ENCODE assay signal across 9 cellular contexts in the genomic region with DNA sequence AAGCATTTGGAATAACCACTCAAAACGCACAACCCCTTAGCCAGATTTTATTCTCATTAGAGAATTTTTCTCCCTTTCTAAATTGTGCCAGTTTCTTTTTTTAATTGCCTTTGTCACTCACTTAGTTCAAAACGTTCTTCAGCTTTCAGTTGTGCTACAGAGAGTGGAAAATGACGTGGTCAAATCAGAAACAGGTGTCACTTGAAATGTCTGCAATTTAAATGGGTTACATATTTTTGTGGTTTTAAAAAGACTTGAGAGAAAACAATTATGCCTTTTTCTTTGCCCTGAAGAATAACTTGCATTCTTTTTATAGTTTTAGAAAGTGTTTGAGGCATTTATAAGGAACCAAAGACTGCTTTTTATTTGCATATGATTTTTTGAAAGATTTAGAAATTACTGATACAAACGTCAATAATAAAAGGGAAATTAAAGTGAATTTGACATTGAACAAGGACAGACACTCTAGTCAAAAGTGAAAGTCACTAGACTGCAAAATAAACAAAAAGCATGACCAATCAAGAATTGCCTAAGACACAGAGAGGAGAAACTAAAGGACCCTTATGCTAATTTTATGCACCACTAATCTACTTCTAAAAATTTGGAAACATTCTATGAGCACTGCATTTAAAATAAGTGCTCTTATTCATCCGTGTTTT.
DNase-seq lines count a peak whose midpoint lies in the region; ATAC-seq and TF ChIP-seq lines count a peak whose summit lies in the region.
"Had no signal": no experiment of that assay in that cellular context is flagged by ENCODE, and none has a peak within 500 bp of the region (broad histone marks: within the 10 kb centered on the region; RNA-seq: fewer than 3 reads in every experiment).

No MANE protein-coding gene starts in this region.

- H3K27ac ChIP-seq in SJCRH30 (peak overlapping the region; percentile 69), suprapubic skin (peak overlapping the region; percentile 42)

- H3K36me3 ChIP-seq in SJCRH30 (no peaks in the 10 kb centered on the region), suprapubic skin (no peaks in the 10 kb centered on the region)

- no peak for TF ChIP-seq POLR2A in suprapubic skin (IDR thresholded peaks at IDR 0.05)

- peak; percentile 43 for DNase-seq in NCI-H2107 treated with DMSO at 0.1 percent for 48 hours (lab: John Stamatoyannopoulos, UW; ENCODE audit: unreplicated experiment)
- no peak for DNase-seq in NCI-H2107 (lab: John Stamatoyannopoulos, UW)
- DNase-seq in SJCRH30: peak in 1 of 2 experiments; percentile 47
- DNase-seq in suprapubic skin (ENCODE audit: low spot score in 2 of 2): no peak
- DNase-seq in activated CD4-positive, alpha-beta T cell treated with anti-CD3 and anti-CD28 coated beads for 4 hours: no peak
- DNase-seq in SIG-M5 (lab: John Stamatoyannopoulos, UW): no peak
- no peak for DNase-seq in amniotic stem cell (lab: John Stamatoyannopoulos, UW)
- DNase-seq: 8988T had no signal

- WGBS in suprapubic skin: 36% methylated on average over 5 of the region's 5 CpGs

- H3K27me3 ChIP-seq in SJCRH30 (no peaks in the 10 kb centered on the region), suprapubic skin (no peaks in the 10 kb centered on the region)

- H3K9me3 ChIP-seq in SJCRH30 (replicated peaks) (no peaks in the 10 kb centered on the region), suprapubic skin (no peaks in the 10 kb centered on the region)

- TF ChIP-seq CTCF in suprapubic skin (IDR thresholded peaks at IDR 0.05): no peak

- peak; percentile 67 for ATAC-seq in HG02973 (IDR thresholded peaks at IDR 0.05; ENCODE audit: unreplicated experiment)

- no peak for TF ChIP-seq EP300 in suprapubic skin (IDR thresholded peaks at IDR 0.05)

- H3K4me1 ChIP-seq in SJCRH30: peaks cover 19% of the 10 kb centered on the region
- H3K4me1 ChIP-seq in suprapubic skin: no peaks in the 10 kb centered on the region

- H3K4me3 ChIP-seq in SJCRH30: 0 out of 2 replicates have a peak overlapping the region, but pooled peaks have one; percentile 5
- H3K4me3 ChIP-seq in suprapubic skin: no peak overlapping the region
